In genomic region chr6:7234547-7234946, GRCh38 we compare ENCODE assay signal across 1 cellular context.
TF ChIP-seq lines count a peak whose summit lies in the region.

No MANE protein-coding gene starts in this region.

TF ChIP-seq in IMR-90, 13 proteins besides CTCF, POLR2A, EP300 and RAD21 (continued from another document):
- TF ChIP-seq CEBPB (IDR thresholded peaks at IDR 0.05; ENCODE audit: low read depth, low read length) (no peak), MXI1 (IDR thresholded peaks at IDR 0.05; ENCODE audit: borderline replicate concordance, low read depth, low read length) (no peak), USF2 (IDR thresholded peaks at IDR 0.05; ENCODE audit: low read depth, low read length) (no peak), MAZ (IDR thresholded peaks at IDR 0.05; ENCODE audit: borderline replicate concordance, low read depth, low read length) (no peak)
TF ChIP-seq in IMR-90: peak in this region for 0.
